In the genomic region with DNA sequence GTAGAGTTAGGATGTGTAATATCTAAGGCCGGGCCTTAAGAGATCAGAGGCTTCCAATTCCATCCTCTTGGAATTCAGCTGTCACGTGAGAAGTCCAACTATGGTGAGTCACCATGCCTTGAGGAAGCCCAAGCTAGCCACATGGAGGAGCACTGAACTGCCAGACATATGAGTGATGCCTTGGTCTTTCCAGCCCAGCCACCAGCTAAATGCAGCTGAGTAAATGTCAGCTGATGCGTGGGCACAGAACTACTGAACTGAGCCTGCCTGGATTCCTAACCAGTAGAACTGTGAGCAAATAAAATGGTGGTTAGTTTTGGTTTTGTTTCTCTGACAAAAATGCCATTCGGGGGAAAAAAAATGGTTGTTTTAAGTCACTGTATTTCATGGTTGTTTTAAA, we compare ENCODE assay signal across 9 cellular contexts.
DNase-seq lines count a peak whose midpoint lies in the region; ATAC-seq lines count a peak whose summit lies in the region.
"Had no signal": no experiment of that assay in that cellular context is flagged by ENCODE, and none has a peak within 500 bp of the region (broad histone marks: within the 10 kb centered on the region; RNA-seq: fewer than 3 reads in every experiment).

No MANE protein-coding gene starts in this region.

- H3K27ac Mint-ChIP-seq in activated naive CD8-positive, alpha-beta T cell treated with anti-CD3 and anti-CD28 coated beads, Interleukin-2, amount 10 ng/mL, durations not matched to agents 7 days and 5 days = no peak overlapping the region

- H3K9me3 Mint-ChIP-seq in activated naive CD8-positive, alpha-beta T cell treated with anti-CD3 and anti-CD28 coated beads, Interleukin-2, amount 10 ng/mL, durations not matched to agents 7 days and 5 days = peaks cover 5% of the 10 kb centered on the region

- DNase-seq in activated CD8-positive, alpha-beta memory T cell treated with anti-CD3 and anti-CD28 coated beads for 24 hours = peak; percentile 70
- no peak for DNase-seq in activated CD8-positive, alpha-beta memory T cell treated with anti-CD3 and anti-CD28 coated beads, Interleukin-2, amount 50 U/mL, for 48 hours
- DNase-seq in HT1080 (ENCODE audit: low read depth) (peak; percentile 98), renal cortical epithelial cell (ENCODE audit: low read depth) (peak; percentile 100), NCI-H526 treated with DMSO at 0.1 percent for 48 hours (lab: John Stamatoyannopoulos, UW) (no peak)
- DNase-seq in activated naive CD8-positive, alpha-beta T cell treated with anti-CD3 and anti-CD28 coated beads, Interleukin-2, amount 10 ng/mL, durations not matched to agents 7 days and 5 days = no peak
- DNase-seq: right lobe of liver had no signal

- H3K36me3 Mint-ChIP-seq in activated naive CD8-positive, alpha-beta T cell treated with anti-CD3 and anti-CD28 coated beads, Interleukin-2, amount 10 ng/mL, durations not matched to agents 7 days and 5 days = peaks cover 2% of the 10 kb centered on the region

- H3K4me1 Mint-ChIP-seq in activated naive CD8-positive, alpha-beta T cell treated with anti-CD3 and anti-CD28 coated beads, Interleukin-2, amount 10 ng/mL, durations not matched to agents 7 days and 5 days = peaks cover 10% of the 10 kb centered on the region

- ATAC-seq in activated naive CD8-positive, alpha-beta T cell treated with anti-CD3 and anti-CD28 coated beads, Interleukin-2, amount 10 ng/mL, durations not matched to agents 7 days and 5 days (ENCODE audit: low read depth) = peak; percentile 70
- ATAC-seq in GM19324 (IDR thresholded peaks at IDR 0.05; ENCODE audit: low FRiP score, unreplicated experiment) = no peak
- ATAC-seq in GM21515 (IDR thresholded peaks at IDR 0.05; ENCODE audit: unreplicated experiment) = no peak

- H3K27me3 Mint-ChIP-seq in activated naive CD8-positive, alpha-beta T cell treated with anti-CD3 and anti-CD28 coated beads, Interleukin-2, amount 10 ng/mL, durations not matched to agents 7 days and 5 days = no peaks in the 10 kb centered on the region

- H3K4me3 Mint-ChIP-seq in activated naive CD8-positive, alpha-beta T cell treated with anti-CD3 and anti-CD28 coated beads, Interleukin-2, amount 10 ng/mL, durations not matched to agents 7 days and 5 days = no peak overlapping the region

- POLR2A ChIA-PET in activated naive CD8-positive, alpha-beta T cell treated with anti-CD3 and anti-CD28 coated beads, Interleukin-2, amount 10 ng/mL, durations not matched to agents 7 days and 5 days (lab: Charles Lee) = no interaction called here

Comparison
In these comparisons a context has a peak if more than half of its experiments do, and no peak if none do; other contexts are left out.
1. DNase-seq: peak in activated CD8-positive, alpha-beta memory T cell treated with anti-CD3 and anti-CD28 coated beads for 24 hours (single experiment), HT1080 (single experiment) and renal cortical epithelial cell (single experiment); none in activated CD8-positive, alpha-beta memory T cell treated with anti-CD3 and anti-CD28 coated beads, Interleukin-2, amount 50 U/mL, for 48 hours (single experiment), activated naive CD8-positive, alpha-beta T cell treated with anti-CD3 and anti-CD28 coated beads, Interleukin-2, amount 10 ng/mL, durations not matched to agents 7 days and 5 days (single experiment) and NCI-H526 treated with DMSO at 0.1 percent for 48 hours (single experiment).